13 cellular contexts compared by ENCODE assay signal in genomic region chr3:72171946-72172345, GRCh38.
A peak's percentile ranks its signal among the peaks of the same experiment; 100 is the strongest.
DNase-seq lines count a peak whose midpoint lies in the region; FAIRE-seq and TF ChIP-seq lines count a peak whose summit lies in the region.
"Had no signal": no experiment of that assay in that cellular context is flagged by ENCODE, and none has a peak within 500 bp of the region (broad histone marks: within the 10 kb centered on the region; RNA-seq: fewer than 3 reads in every experiment).

No MANE protein-coding gene starts in this region.

- no peak overlapping the region for H3K4me3 ChIP-seq in Peyer's patch
- peak overlapping the region in 1 of 2 experiments; percentile 36 for H3K4me3 ChIP-seq in mesenchymal stem cell (ENCODE audit: insufficient read depth in 1 of 2, low read depth in 1 of 2, low read length in 2 of 2)
- peak overlapping the region in 1 of 2 donors; percentile 47 for H3K4me3 ChIP-seq in stomach smooth muscle (ENCODE audit: low read length in 2 of 2)
- H3K4me3 ChIP-seq: BLaER1 had no signal

- no peaks in the 10 kb centered on the region for H3K9me3 ChIP-seq in Peyer's patch
- no peaks in the 10 kb centered on the region for H3K9me3 ChIP-seq in mesenchymal stem cell (ENCODE audit: control insufficient read depth, low read length)
- no peaks in the 10 kb centered on the region for H3K9me3 ChIP-seq in stomach smooth muscle (ENCODE audit: control insufficient read depth in 2 of 2, low read length in 2 of 2)
- H3K9me3 ChIP-seq: BLaER1 had no signal

- TF ChIP-seq CTCF in Peyer's patch (IDR thresholded peaks at IDR 0.05) = no peak

- no peak overlapping the region for H2BK12ac ChIP-seq in mesenchymal stem cell (ENCODE audit: low read length in 2 of 2)

- no peak overlapping the region for H2BK120ac ChIP-seq in mesenchymal stem cell (ENCODE audit: low read depth, low read length)

- 91% methylated on average over 10 of the region's 10 CpGs for whole genome bisulfite sequencing in mesenchymal stem cell

- no peak overlapping the region for H2BK5ac ChIP-seq in mesenchymal stem cell (ENCODE audit: low read depth, low read length, poor library complexity, severe bottlenecking)

- H3K36me3 ChIP-seq in Peyer's patch (no peaks in the 10 kb centered on the region), mesenchymal stem cell (ENCODE audit: control insufficient read depth in 1 of 2, insufficient read depth in 2 of 2, low read depth in 1 of 2, low read length in 2 of 2) (no peaks in the 10 kb centered on the region), stomach smooth muscle (ENCODE audit: control insufficient read depth in 2 of 2, insufficient read depth in 2 of 2, low read length in 2 of 2) (no peaks in the 10 kb centered on the region)
- H3K36me3 ChIP-seq: BLaER1 had no signal

- H3K14ac ChIP-seq in mesenchymal stem cell (ENCODE audit: low read length in 2 of 2) = peak overlapping the region in 1 of 2 experiments; percentile 72

- no peak for TF ChIP-seq POLR2A in Peyer's patch (IDR thresholded peaks at IDR 0.05)

- H3K79me1 ChIP-seq in mesenchymal stem cell (replicated peaks; ENCODE audit: low read length, poor library complexity, severe bottlenecking) = no peaks in the 10 kb centered on the region

- peak overlapping the region; percentile 33 for H2BK15ac ChIP-seq in mesenchymal stem cell (ENCODE audit: low read depth, poor library complexity, severe bottlenecking)

- peak overlapping the region; percentile 53 for H3K9ac ChIP-seq in mesenchymal stem cell (ENCODE audit: low read length)
- peak overlapping the region; percentile 1 to 51 for H3K9ac ChIP-seq in stomach smooth muscle (ENCODE audit: low read length in 2 of 2)
- H3K9ac ChIP-seq: BLaER1 had no signal

- no peak overlapping the region for H4K8ac ChIP-seq in mesenchymal stem cell (ENCODE audit: low read length)

- no peak overlapping the region for H2AK5ac ChIP-seq in mesenchymal stem cell (ENCODE audit: low read length, severe bottlenecking)

- H3K27me3 ChIP-seq in Peyer's patch (no peaks in the 10 kb centered on the region), mesenchymal stem cell (ENCODE audit: control insufficient read depth in 1 of 2, insufficient read depth in 1 of 2, low read length in 2 of 2) (peaks cover 6 to 49% of the 10 kb centered on the region in 2 experiments), stomach smooth muscle (ENCODE audit: control insufficient read depth in 1 of 2, insufficient read depth in 2 of 2, low read length in 2 of 2) (no peaks in the 10 kb centered on the region)
- H3K27me3 ChIP-seq: BLaER1 had no signal

- H3K4ac ChIP-seq in mesenchymal stem cell (ENCODE audit: low read depth in 1 of 2, low read length in 2 of 2) = no peak overlapping the region

- H3K23ac ChIP-seq in mesenchymal stem cell (ENCODE audit: low read length in 2 of 2) = no peak overlapping the region

- peak overlapping the region in 3 of 4 donors; percentile 52 to 70 (median 55) for H3K27ac ChIP-seq in Peyer's patch
- H3K27ac ChIP-seq in mesenchymal stem cell (ENCODE audit: low read length, poor library complexity, severe bottlenecking) = no peak overlapping the region
- H3K27ac ChIP-seq in stomach smooth muscle (ENCODE audit: low read length) = peak overlapping the region; percentile 66
- H3K27ac ChIP-seq: BLaER1 had no signal

- H3K4me1 ChIP-seq in Peyer's patch = peaks cover 0 to 13% (median 3%) of the 10 kb centered on the region in 4 donors
- no peaks in the 10 kb centered on the region for H3K4me1 ChIP-seq in mesenchymal stem cell (ENCODE audit: control insufficient read depth, insufficient read depth, low read depth, low read length)
- peaks cover 28% of the 10 kb centered on the region for H3K4me1 ChIP-seq in stomach smooth muscle (ENCODE audit: control insufficient read depth, insufficient read depth, low read length)

- H3K4me2 ChIP-seq in mesenchymal stem cell (ENCODE audit: low read length, poor library complexity, severe bottlenecking) = no peak overlapping the region
- H3K4me2 ChIP-seq: BLaER1 had no signal

- FAIRE-seq in endometrium (lab: Jason Lieb, UNC) = peak; percentile 91

- no peak overlapping the region for H3K18ac ChIP-seq in mesenchymal stem cell (ENCODE audit: low read depth in 1 of 2, low read length in 2 of 2)

- DNase-seq in Peyer's patch (no peak), mesenchymal stem cell (no peak), NCI-H345 (lab: John Stamatoyannopoulos, UW) (no peak), cerebellar nuclear complex (lab: John Stamatoyannopoulos, UW) (no peak), H4 (ENCODE audit: low spot score) (no peak), epidermal melanocyte (ENCODE audit: insufficient read length, low spot score) (no peak)
- DNase-seq: activated CD8-positive, alpha-beta memory T cell treated with anti-CD3 and anti-CD28 coated beads, Interleukin-2, amount 50 U/mL, for 48 hours; activated naive CD8-positive, alpha-beta T cell treated with anti-CD3 and anti-CD28 coated beads, Interleukin-2, amount 10 ng/mL, durations not matched to agents 7 days and 5 days; glutamatergic neuron; stimulated activated CD8-positive, alpha-beta memory T cell treated with anti-CD3 and anti-CD28 coated beads, Interleukin-4, amount 100 ng/mL, for 48 hours had no signal

- H4K91ac ChIP-seq in mesenchymal stem cell (ENCODE audit: low read length) = no peak overlapping the region

- H2AFZ ChIP-seq in mesenchymal stem cell (ENCODE audit: low read depth, low read length) = no peak overlapping the region
